ENCODE assay signal across 30 cellular contexts in genomic region chr7:127039541-127039940, GRCh38.
"Had no signal": no experiment of that assay in that cellular context is flagged by ENCODE, and none has a peak within 500 bp of the region (broad histone marks: within the 10 kb centered on the region; RNA-seq: fewer than 3 reads in every experiment).

No MANE protein-coding gene starts in this region.

- FAIRE-seq: astrocyte had no signal

- H3K4me3 ChIP-seq: adrenal gland, body of pancreas, breast epithelium had no signal

- DNase-seq: activated CD4-positive, alpha-beta memory T cell treated with anti-CD3 and anti-CD28 coated beads, Interleukin-2, amount 10 ng/mL, durations not matched to agents 7 days and 5 days; activated CD4-positive, alpha-beta T cell treated with anti-CD3 and anti-CD28 coated beads for 1 hour; activated CD4-positive, alpha-beta T cell treated with anti-CD3 and anti-CD28 coated beads for 36 hours; activated CD4-positive, alpha-beta T cell treated with anti-CD3 and anti-CD28 coated beads for 48 hours; activated CD4-positive, alpha-beta T cell treated with anti-CD3 and anti-CD28 coated beads, Interleukin-2, amount 10 ng/mL, durations not matched to agents 7 days and 5 days; activated CD4-positive, alpha-beta T cell treated with anti-CD3 and anti-CD28 coated beads, Interleukin-2, amount 50 U/mL, for 48 hours; activated CD4-positive, CD25-positive, alpha-beta regulatory T cell; activated CD8-positive, alpha-beta memory T cell treated with anti-CD3 and anti-CD28 coated beads for 24 hours; activated CD8-positive, alpha-beta memory T cell treated with anti-CD3 and anti-CD28 coated beads, Interleukin-2, amount 10 ng/mL, durations not matched to agents 7 days and 5 days; activated CD8-positive, alpha-beta memory T cell treated with anti-CD3 and anti-CD28 coated beads, Interleukin-2, amount 50 U/mL, for 48 hours; activated CD8-positive, alpha-beta T cell treated with anti-CD3 and anti-CD28 coated beads, Interleukin-2, amount 10 ng/mL, durations not matched to agents 7 days and 5 days; activated effector memory CD4-positive, alpha-beta T cell treated with Interleukin-2 at 50 U/mL for 16 hours; activated gamma-delta T cell; activated naive CD4-positive, alpha-beta T cell treated with anti-CD3 and anti-CD28 coated beads, Interleukin-2, amount 50 U/mL, for 16 hours; activated naive CD4-positive, alpha-beta T cell treated with Interleukin-2 at 50 U/mL for 16 hours; activated naive CD8-positive, alpha-beta T cell treated with anti-CD3 and anti-CD28 coated beads for 36 hours; activated T-cell treated with anti-CD3 and anti-CD28 coated beads, Interleukin-2, amount 50 U/mL, for 24 hours; activated T-cell treated with anti-CD3 and anti-CD28 coated beads, Interleukin-2, amount 50 U/mL, for 48 hours; adrenal gland; amniotic stem cell; aorta; body of pancreas; brain microvascular endothelial cell; central memory CD4-positive, alpha-beta T cell; T-cell; T-helper 17 cell; T-helper 9 cell; WERI-Rb-1 had no signal

- H3K9me3 ChIP-seq: adrenal gland, body of pancreas, breast epithelium had no signal

- H3K27ac ChIP-seq: adrenal gland, body of pancreas, brain microvascular endothelial cell, breast epithelium, WERI-Rb-1 had no signal

- H3K36me3 ChIP-seq: adrenal gland, brain microvascular endothelial cell, breast epithelium, WERI-Rb-1 had no signal

- H3K4me1 ChIP-seq: adrenal gland, breast epithelium had no signal

- H3K27me3 ChIP-seq: adrenal gland, body of pancreas, brain microvascular endothelial cell, breast epithelium had no signal
